Comparison of ENCODE assay signal across 1 cellular context in the genomic region with DNA sequence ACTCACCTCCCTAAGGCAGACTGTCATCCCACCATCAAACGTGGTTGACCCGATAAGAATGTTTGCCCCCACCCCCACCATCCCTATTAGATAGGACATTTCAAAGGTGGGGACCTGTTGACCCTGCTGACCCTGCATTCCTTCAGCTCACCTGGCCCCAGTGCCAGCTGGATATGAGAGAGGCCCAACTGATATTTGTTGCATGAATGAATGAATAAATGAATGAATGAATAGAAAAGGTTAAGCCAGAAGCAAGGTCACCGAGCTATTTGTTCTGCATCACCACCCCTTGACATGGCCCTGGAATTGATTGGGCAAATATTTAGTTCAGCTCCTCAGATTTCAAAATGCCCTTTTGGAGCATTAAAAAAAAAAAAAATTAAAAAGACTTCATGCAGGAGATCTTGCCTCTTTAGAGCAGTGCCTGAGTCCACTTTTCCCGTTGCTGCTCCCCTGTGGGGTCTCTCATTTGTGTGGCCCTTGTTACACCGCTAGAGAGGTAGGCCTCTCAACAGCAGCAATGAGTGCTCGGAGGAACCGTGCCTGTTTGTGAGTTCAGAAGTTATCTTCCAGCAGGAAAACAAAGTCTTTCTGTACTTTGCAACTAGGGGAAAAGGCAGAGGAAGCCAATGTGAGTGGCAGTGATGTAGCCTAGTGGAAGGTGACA.
TF ChIP-seq lines count a peak whose summit lies in the region.

No MANE protein-coding gene starts in this region.

TF ChIP-seq in HepG2, 621 proteins besides CTCF, POLR2A, EP300 and RAD21 (continued from another document and continues in another):
- TF ChIP-seq SNRNP70 (IDR thresholded peaks at IDR 0.05; ENCODE audit: low read depth, low read length) (no peak), U2AF2 (IDR thresholded peaks at IDR 0.05; ENCODE audit: low read depth, low read length) (no peak), MED8 (CRISPR knock-in tag; IDR thresholded peaks at IDR 0.05; ENCODE audit: insufficient replicate concordance) (peak; percentile 93), ZNF724P (CRISPR knock-in tag; IDR thresholded peaks at IDR 0.05; ENCODE audit: borderline replicate concordance) (peak; percentile 41; the same call in 1 of the 2 replicates), TRIM24 (CRISPR knock-in tag; IDR thresholded peaks at IDR 0.05) (no peak), MEIS1 (CRISPR knock-in tag; IDR thresholded peaks at IDR 0.05; ENCODE audit: borderline replicate concordance) (0 out of 2 replicates have a peak, but pooled peaks have one; percentile 10), ZFP36L2 (CRISPR knock-in tag; IDR thresholded peaks at IDR 0.05) (no peak), RNF2 (conservative IDR thresholded peaks at IDR 0.05; ENCODE audit: low read depth) (no peak), ZNF577 (CRISPR knock-in tag; IDR thresholded peaks at IDR 0.05; ENCODE audit: borderline replicate concordance, low read depth) (no peak), MXI1 (IDR thresholded peaks at IDR 0.05; ENCODE audit: borderline replicate concordance, low read depth, low read length) (no peak), FOXJ3 (CRISPR knock-in tag; IDR thresholded peaks at IDR 0.05; ENCODE audit: borderline replicate concordance) (peak; percentile 85; the same call in 1 of the 2 replicates), NFIB (CRISPR knock-in tag; IDR thresholded peaks at IDR 0.05; ENCODE audit: borderline replicate concordance) (no peak), TEAD3 (CRISPR knock-in tag; optimal IDR thresholded peaks at IDR 0.05; ENCODE audit: borderline replicate concordance) (peak; percentile 90), ZFP41 (CRISPR knock-in tag; IDR thresholded peaks at IDR 0.05; ENCODE audit: borderline replicate concordance) (no peak), NFATC3 (CRISPR knock-in tag; IDR thresholded peaks at IDR 0.05) (no peak), KDM1A (CRISPR knock-in tag; IDR thresholded peaks at IDR 0.05) (no peak), HNF4A (CRISPR knock-in tag; IDR thresholded peaks at IDR 0.05) (peak; percentile 78; the same call in 1 of the 2 replicates), ZNF451 (CRISPR knock-in tag; IDR thresholded peaks at IDR 0.05) (no peak), ZNF598 (CRISPR knock-in tag; IDR thresholded peaks at IDR 0.05; ENCODE audit: borderline replicate concordance) (no peak), SMYD3 (CRISPR knock-in tag; IDR thresholded peaks at IDR 0.05) (no peak)
- TF ChIP-seq, protein P1, sequence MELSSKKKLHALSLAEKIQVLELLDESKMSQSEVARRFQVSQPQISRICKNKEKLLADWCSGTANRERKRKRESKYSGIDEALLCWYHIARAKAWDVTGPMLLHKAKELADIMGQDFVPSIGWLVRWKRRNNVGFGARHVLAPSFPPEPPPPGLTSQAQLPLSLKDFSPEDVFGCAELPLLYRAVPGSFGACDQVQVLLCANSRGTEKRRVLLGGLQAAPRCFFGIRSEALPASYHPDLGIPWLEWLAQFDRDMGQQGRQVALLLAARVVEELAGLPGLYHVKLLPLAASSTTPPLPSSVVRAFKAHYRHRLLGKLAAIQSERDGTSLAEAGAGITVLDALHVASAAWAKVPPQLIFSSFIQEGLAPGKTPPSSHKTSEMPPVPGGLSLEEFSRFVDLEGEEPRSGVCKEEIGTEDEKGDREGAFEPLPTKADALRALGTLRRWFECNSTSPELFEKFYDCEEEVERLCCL (CRISPR knock-in tag; IDR thresholded peaks at IDR 0.05; ENCODE audit: borderline replicate concordance) = no peak
- TF ChIP-seq, protein P2, sequence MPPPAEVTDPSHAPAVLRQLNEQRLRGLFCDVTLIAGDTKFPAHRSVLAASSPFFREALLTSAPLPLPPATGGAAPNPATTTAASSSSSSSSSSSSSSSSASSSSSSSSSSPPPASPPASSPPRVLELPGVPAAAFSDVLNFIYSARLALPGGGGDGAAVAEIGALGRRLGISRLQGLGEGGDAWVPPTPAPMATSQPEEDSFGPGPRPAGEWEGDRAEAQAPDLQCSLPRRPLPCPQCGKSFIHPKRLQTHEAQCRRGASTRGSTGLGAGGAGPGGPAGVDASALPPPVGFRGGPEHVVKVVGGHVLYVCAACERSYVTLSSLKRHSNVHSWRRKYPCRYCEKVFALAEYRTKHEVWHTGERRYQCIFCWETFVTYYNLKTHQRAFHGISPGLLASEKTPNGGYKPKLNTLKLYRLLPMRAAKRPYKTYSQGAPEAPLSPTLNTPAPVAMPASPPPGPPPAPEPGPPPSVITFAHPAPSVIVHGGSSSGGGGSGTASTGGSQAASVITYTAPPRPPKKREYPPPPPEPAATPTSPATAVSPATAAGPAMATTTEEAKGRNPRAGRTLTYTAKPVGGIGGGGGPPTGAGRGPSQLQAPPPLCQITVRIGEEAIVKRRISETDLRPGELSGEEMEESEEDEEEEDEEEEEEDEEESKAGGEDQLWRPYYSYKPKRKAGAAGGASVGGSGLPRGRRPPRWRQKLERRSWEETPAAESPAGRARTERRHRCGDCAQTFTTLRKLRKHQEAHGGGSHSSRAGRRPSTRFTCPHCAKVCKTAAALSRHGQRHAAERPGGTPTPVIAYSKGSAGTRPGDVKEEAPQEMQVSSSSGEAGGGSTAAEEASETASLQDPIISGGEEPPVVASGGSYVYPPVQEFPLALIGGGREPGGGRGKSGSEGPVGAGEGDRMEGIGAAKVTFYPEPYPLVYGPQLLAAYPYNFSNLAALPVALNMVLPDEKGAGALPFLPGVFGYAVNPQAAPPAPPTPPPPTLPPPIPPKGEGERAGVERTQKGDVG (CRISPR knock-in tag; IDR thresholded peaks at IDR 0.05; ENCODE audit: borderline replicate concordance) = peak; percentile 64; the same call in 1 of the 2 replicates
- TF ChIP-seq, protein P3, sequence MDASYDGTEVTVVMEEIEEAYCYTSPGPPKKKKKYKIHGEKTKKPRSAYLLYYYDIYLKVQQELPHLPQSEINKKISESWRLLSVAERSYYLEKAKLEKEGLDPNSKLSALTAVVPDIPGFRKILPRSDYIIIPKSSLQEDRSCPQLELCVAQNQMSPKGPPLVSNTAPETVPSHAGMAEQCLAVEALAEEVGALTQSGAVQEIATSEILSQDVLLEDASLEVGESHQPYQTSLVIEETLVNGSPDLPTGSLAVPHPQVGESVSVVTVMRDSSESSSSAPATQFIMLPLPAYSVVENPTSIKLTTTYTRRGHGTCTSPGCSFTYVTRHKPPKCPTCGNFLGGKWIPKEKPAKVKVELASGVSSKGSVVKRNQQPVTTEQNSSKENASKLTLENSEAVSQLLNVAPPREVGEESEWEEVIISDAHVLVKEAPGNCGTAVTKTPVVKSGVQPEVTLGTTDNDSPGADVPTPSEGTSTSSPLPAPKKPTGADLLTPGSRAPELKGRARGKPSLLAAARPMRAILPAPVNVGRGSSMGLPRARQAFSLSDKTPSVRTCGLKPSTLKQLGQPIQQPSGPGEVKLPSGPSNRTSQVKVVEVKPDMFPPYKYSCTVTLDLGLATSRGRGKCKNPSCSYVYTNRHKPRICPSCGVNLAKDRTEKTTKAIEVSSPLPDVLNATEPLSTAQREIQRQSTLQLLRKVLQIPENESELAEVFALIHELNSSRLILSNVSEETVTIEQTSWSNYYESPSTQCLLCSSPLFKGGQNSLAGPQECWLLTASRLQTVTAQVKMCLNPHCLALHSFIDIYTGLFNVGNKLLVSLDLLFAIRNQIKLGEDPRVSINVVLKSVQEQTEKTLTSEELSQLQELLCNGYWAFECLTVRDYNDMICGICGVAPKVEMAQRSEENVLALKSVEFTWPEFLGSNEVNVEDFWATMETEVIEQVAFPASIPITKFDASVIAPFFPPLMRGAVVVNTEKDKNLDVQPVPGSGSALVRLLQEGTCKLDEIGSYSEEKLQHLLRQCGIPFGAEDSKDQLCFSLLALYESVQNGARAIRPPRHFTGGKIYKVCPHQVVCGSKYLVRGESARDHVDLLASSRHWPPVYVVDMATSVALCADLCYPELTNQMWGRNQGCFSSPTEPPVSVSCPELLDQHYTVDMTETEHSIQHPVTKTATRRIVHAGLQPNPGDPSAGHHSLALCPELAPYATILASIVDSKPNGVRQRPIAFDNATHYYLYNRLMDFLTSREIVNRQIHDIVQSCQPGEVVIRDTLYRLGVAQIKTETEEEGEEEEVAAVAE (CRISPR knock-in tag; IDR thresholded peaks at IDR 0.05; ENCODE audit: borderline replicate concordance) = no peak
- TF ChIP-seq, protein P4, sequence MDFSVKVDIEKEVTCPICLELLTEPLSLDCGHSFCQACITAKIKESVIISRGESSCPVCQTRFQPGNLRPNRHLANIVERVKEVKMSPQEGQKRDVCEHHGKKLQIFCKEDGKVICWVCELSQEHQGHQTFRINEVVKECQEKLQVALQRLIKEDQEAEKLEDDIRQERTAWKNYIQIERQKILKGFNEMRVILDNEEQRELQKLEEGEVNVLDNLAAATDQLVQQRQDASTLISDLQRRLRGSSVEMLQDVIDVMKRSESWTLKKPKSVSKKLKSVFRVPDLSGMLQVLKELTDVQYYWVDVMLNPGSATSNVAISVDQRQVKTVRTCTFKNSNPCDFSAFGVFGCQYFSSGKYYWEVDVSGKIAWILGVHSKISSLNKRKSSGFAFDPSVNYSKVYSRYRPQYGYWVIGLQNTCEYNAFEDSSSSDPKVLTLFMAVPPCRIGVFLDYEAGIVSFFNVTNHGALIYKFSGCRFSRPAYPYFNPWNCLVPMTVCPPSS (IDR thresholded peaks at IDR 0.05) = no peak
- TF ChIP-seq, protein P5, sequence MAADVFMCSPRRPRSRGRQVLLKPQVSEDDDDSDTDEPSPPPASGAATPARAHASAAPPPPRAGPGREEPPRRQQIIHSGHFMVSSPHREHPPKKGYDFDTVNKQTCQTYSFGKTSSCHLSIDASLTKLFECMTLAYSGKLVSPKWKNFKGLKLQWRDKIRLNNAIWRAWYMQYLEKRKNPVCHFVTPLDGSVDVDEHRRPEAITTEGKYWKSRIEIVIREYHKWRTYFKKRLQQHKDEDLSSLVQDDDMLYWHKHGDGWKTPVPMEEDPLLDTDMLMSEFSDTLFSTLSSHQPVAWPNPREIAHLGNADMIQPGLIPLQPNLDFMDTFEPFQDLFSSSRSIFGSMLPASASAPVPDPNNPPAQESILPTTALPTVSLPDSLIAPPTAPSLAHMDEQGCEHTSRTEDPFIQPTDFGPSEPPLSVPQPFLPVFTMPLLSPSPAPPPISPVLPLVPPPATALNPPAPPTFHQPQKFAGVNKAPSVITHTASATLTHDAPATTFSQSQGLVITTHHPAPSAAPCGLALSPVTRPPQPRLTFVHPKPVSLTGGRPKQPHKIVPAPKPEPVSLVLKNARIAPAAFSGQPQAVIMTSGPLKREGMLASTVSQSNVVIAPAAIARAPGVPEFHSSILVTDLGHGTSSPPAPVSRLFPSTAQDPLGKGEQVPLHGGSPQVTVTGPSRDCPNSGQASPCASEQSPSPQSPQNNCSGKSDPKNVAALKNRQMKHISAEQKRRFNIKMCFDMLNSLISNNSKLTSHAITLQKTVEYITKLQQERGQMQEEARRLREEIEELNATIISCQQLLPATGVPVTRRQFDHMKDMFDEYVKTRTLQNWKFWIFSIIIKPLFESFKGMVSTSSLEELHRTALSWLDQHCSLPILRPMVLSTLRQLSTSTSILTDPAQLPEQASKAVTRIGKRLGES (CRISPR knock-in tag; IDR thresholded peaks at IDR 0.05; ENCODE audit: borderline replicate concordance) = no peak
- TF ChIP-seq, protein P6, sequence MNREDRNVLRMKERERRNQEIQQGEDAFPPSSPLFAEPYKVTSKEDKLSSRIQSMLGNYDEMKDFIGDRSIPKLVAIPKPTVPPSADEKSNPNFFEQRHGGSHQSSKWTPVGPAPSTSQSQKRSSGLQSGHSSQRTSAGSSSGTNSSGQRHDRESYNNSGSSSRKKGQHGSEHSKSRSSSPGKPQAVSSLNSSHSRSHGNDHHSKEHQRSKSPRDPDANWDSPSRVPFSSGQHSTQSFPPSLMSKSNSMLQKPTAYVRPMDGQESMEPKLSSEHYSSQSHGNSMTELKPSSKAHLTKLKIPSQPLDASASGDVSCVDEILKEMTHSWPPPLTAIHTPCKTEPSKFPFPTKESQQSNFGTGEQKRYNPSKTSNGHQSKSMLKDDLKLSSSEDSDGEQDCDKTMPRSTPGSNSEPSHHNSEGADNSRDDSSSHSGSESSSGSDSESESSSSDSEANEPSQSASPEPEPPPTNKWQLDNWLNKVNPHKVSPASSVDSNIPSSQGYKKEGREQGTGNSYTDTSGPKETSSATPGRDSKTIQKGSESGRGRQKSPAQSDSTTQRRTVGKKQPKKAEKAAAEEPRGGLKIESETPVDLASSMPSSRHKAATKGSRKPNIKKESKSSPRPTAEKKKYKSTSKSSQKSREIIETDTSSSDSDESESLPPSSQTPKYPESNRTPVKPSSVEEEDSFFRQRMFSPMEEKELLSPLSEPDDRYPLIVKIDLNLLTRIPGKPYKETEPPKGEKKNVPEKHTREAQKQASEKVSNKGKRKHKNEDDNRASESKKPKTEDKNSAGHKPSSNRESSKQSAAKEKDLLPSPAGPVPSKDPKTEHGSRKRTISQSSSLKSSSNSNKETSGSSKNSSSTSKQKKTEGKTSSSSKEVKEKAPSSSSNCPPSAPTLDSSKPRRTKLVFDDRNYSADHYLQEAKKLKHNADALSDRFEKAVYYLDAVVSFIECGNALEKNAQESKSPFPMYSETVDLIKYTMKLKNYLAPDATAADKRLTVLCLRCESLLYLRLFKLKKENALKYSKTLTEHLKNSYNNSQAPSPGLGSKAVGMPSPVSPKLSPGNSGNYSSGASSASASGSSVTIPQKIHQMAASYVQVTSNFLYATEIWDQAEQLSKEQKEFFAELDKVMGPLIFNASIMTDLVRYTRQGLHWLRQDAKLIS (CRISPR knock-in tag; IDR thresholded peaks at IDR 0.05) = no peak
- TF ChIP-seq, protein P7, sequence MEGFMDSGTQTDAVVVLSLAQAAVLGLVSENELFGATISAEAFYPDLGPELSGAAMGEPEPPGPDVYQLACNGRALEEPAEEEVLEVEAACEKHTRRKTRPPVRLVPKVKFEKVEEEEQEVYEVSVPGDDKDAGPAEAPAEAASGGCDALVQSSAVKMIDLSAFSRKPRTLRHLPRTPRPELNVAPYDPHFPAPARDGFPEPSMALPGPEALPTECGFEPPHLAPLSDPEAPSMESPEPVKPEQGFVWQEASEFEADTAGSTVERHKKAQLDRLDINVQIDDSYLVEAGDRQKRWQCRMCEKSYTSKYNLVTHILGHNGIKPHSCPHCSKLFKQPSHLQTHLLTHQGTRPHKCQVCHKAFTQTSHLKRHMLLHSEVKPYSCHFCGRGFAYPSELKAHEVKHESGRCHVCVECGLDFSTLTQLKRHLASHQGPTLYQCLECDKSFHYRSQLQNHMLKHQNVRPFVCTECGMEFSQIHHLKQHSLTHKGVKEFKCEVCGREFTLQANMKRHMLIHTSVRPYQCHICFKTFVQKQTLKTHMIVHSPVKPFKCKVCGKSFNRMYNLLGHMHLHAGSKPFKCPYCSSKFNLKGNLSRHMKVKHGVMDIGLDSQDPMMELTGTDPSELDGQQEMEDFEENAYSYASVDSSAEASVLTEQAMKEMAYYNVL (CRISPR knock-in tag; IDR thresholded peaks at IDR 0.05; ENCODE audit: borderline replicate concordance) = peak; percentile 98
- TF ChIP-seq, protein P8, sequence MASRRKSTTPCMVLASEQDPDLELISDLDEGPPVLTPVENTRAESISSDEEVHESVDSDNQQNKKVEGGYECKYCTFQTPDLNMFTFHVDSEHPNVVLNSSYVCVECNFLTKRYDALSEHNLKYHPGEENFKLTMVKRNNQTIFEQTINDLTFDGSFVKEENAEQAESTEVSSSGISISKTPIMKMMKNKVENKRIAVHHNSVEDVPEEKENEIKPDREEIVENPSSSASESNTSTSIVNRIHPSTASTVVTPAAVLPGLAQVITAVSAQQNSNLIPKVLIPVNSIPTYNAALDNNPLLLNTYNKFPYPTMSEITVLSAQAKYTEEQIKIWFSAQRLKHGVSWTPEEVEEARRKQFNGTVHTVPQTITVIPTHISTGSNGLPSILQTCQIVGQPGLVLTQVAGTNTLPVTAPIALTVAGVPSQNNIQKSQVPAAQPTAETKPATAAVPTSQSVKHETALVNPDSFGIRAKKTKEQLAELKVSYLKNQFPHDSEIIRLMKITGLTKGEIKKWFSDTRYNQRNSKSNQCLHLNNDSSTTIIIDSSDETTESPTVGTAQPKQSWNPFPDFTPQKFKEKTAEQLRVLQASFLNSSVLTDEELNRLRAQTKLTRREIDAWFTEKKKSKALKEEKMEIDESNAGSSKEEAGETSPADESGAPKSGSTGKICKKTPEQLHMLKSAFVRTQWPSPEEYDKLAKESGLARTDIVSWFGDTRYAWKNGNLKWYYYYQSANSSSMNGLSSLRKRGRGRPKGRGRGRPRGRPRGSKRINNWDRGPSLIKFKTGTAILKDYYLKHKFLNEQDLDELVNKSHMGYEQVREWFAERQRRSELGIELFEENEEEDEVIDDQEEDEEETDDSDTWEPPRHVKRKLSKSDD (CRISPR knock-in tag; IDR thresholded peaks at IDR 0.05; ENCODE audit: low read depth) = 0 out of 2 replicates have a peak, but pooled peaks have one; percentile 30
